In the genomic region with DNA sequence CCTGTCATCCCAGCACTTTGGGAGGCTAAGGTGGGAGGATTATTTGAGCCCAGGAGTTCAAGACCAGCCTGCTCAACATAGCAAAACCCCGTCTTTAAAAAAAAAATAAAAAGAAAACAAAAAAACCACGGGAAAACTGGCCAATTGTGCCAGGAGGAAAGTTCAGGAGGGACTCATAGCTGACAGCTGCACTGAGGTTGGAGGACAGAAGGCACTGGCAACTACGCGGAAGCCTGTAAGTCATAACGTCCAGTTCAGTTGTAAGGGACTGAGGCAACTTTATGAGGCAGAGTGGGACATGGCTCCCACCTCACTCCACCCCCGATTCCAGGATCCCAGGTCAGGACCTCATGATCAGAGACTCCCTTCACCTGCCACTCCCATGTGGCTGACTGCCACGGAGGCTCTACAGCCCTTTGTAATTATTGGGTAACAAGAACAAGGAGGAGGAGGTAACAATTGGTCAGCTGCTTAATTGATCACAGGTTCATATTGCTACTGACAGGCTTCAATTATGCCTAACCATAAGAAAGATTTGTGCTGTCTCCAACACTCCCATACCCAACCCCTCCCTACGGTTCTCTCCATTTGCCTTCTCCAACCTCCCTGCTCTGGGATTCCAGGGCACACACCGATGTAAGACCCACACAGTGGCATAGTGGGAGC, we compare ENCODE assay signal across 20 cellular contexts. TPM values are rescaled to one million over a fixed set of nuclear protein-coding genes. Genes with fewer than 3 reads are reported as not detected.
DNase-seq lines count a peak whose midpoint lies in the region; ATAC-seq and TF ChIP-seq lines count a peak whose summit lies in the region.
"Had no signal": no experiment of that assay in that cellular context is flagged by ENCODE, and none has a peak within 500 bp of the region (broad histone marks: within the 10 kb centered on the region; RNA-seq: fewer than 3 reads in every experiment).

No MANE protein-coding gene starts in this region.

- no peak for TF ChIP-seq CTCF in coronary artery (IDR thresholded peaks at IDR 0.05)

- DNase-seq in EH (ENCODE audit: low read depth) (peak; percentile 6), NCI-H1417 (lab: John Stamatoyannopoulos, UW) (peak in 2 of 3 experiments; percentile 82 to 90), SJCRH30 (peak; percentile 41 to 65), sciatic nerve (ENCODE audit: low spot score) (no peak), T1000 (lab: John Stamatoyannopoulos, UW) (no peak), coronary artery (ENCODE audit: low spot score) (no peak)
- DNase-seq: BE2C, H7, HFFc6, MV-4-11, NCI-H1436 treated with DMSO at 0.1 percent for 48 hours, NCI-H2029 treated with DMSO at 0.1 percent for 48 hours, NCI-H524 treated with DMSO at 0.1 percent for 48 hours, PC-9, SHP77, T-helper 17 cell had no signal

- no peaks in the 10 kb centered on the region for H3K36me3 ChIP-seq in SJCRH30
- H3K36me3 ChIP-seq: BE2C had no signal

- no peak overlapping the region for H3K27ac ChIP-seq in SJCRH30
- H3K27ac ChIP-seq in coronary artery, result no peak overlapping the region
- H3K27ac ChIP-seq: KMS-11, PC-9, SK-N-MC had no signal

- H3K9me3 ChIP-seq in SJCRH30 (replicated peaks), result no peaks in the 10 kb centered on the region
- H3K9me3 ChIP-seq: BE2C had no signal

- intact Hi-C loops in sciatic nerve (cut with DNase I), result no loop called here

- peaks cover 6% of the 10 kb centered on the region; the same call in 1 of the 2 replicates for H3K4me1 ChIP-seq in SJCRH30
- H3K4me1 ChIP-seq: BE2C had no signal

- no peak overlapping the region for H3K4me3 ChIP-seq in SJCRH30
- H3K4me3 ChIP-seq in coronary artery, result no peak overlapping the region
- H3K4me3 ChIP-seq: PC-9, SK-N-MC had no signal

- no peaks in the 10 kb centered on the region for H3K27me3 ChIP-seq in SJCRH30

- ATAC-seq in sciatic nerve (peak; percentile 27), HG03354 (IDR thresholded peaks at IDR 0.05; ENCODE audit: poor library complexity, severe bottlenecking, unreplicated experiment) (no peak)
- ATAC-seq: T-helper 17 cell had no signal

RNA-seq across cellular contexts. Expression of a gene that starts 1.9 kb away (rescaled TPM):
- total RNA-seq in SJCRH30 (2014; rRNA removed; shearing (Covaris generic)), result 0.35 TPM in 1 of 2 replicates, not detected in the other
- total RNA-seq in sciatic nerve, result 0.67 TPM
- total RNA-seq: A673, H7, HFFc6, PC-9, T-helper 17 cell had no signal

RNA-seq across cellular contexts. Expression of a gene that starts 43.5 kb away (rescaled TPM):
- not detected in 2 replicates for total RNA-seq in SJCRH30 (2014; rRNA removed; shearing (Covaris generic))
- total RNA-seq in sciatic nerve, result 4.3 TPM
- total RNA-seq: PC-9, T-helper 17 cell had no signal

Comparison
In these comparisons a context has a peak if more than half of its experiments do, and no peak if none do; other contexts are left out.
1. DNase-seq: peak in EH (single experiment), NCI-H1417 (2 of 3) and SJCRH30 (2 of 2); none in sciatic nerve (single experiment), T1000 (single experiment) and coronary artery (single experiment).